Comparison of ENCODE assay signal across 8 cellular contexts in the genomic region with DNA sequence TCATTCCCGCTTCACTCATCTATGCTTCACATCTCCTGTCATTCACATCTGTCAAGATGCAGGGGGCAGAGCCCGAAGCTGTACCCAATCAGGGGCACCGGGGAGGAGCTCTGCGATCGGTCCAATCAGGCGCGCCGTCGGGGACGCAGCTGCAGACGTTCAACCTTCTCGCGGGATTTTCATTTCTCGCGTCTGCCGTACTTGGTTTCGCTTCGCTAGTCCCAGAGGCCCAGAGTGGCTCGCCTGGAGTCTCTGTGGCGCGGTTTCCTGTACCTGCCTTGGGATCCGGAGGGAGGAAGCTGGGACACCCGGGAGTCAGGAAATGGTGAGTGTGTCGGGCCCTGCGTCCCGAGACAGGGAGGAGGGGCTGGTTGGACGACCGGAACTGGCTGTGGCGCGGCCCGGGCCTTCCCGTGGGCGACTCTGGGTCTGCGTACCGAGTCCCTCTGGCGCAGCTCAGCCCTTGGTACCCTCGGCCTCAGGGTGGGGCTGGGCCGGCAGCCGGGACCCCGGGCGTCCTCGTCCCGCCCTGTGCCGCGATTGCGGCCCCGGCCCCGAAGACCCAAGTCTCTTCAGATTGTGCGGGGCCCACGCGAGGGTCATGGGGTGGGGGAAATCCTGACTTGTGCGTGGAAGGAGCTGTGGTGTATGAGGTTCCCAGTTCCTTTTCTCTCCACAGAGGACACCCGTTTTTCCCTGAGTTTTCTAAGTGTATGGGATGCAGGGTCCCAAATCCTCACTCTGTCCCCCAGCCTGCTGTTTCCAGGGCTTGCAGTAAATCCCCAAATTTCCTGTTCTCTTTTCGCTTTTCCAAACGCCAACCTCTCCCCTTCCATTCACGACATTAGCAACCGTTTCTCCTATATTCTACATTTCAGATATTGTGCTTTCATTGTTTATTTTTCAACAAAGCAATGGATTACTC. TPM values are rescaled to one million over a fixed set of nuclear protein-coding genes. Genes with fewer than 3 reads are reported as not detected.
DNase-seq lines count a peak whose midpoint lies in the region; ATAC-seq and TF ChIP-seq lines count a peak whose summit lies in the region.

A gene (plus strand): TSS at position 215 of the 925 bp plus-strand sequence. CDS start 108 bp downstream, at position 323.

- H3K4me1 ChIP-seq in SK-N-SH (ENCODE audit: control insufficient read depth in 1 of 2, insufficient read depth in 2 of 2, low read depth in 1 of 2, low read length in 1 of 2) = peaks cover 7 to 11% of the 10 kb centered on the region in 2 experiments; a peak in 2 of 4 replicates
- peaks cover 25% of the 10 kb centered on the region for H3K4me1 ChIP-seq in suprapubic skin

- H3K27ac ChIP-seq in SK-N-SH (ENCODE audit: low read depth in 2 of 2, low read length in 1 of 2) (peak within 1 kb of the TSS; percentile 90 to 92), suprapubic skin (peak within 1 kb of the TSS; percentile 95)

- no peak for TF ChIP-seq RAD21 in SK-N-SH (IDR thresholded peaks at IDR 0.05; ENCODE audit: low read length)

- POLR2A ChIA-PET in SK-N-SH (lab: Yijun Ruan, JAX) = interaction anchor here (0.7 to 1.6 kb wide), 4 partner anchors 128 to 278 kb away, joined by 3 to 7 read pairs (median 4); a partner anchor contains a TSS

- no peaks in the 10 kb centered on the region for H3K9me2 ChIP-seq in SK-N-SH

- H3K9ac ChIP-seq in SK-N-SH = peak within 1 kb of the TSS; percentile 96

- H3K27me3 ChIP-seq in SK-N-SH (ENCODE audit: insufficient read depth) (no peaks in the 10 kb centered on the region), suprapubic skin (no peaks in the 10 kb centered on the region)

- 3% methylated on average over 15 of the region's 57 CpGs for WGBS in SK-N-SH (ENCODE audit: low lambda C conversion rate)
- under 1% methylated on average over 38 of the region's 57 CpGs for WGBS in suprapubic skin

- peak within 1 kb of the TSS; percentile 87 for H3K4me2 ChIP-seq in SK-N-SH

- peak within 1 kb of the TSS; percentile 97 for H3K4me3 ChIP-seq in NB4 (ENCODE audit: low read depth, low read length)
- H3K4me3 ChIP-seq in SK-N-SH (ENCODE audit: low read depth in 2 of 2, low read length in 1 of 2) = peak within 1 kb of the TSS; percentile 91 to 98
- peak within 1 kb of the TSS; percentile 75 for H3K4me3 ChIP-seq in suprapubic skin

- H3K36me3 ChIP-seq in SK-N-SH (replicated peaks in 1 of 2; ENCODE audit: control insufficient read depth in 1 of 2, insufficient read depth in 2 of 2, low read length in 1 of 2) = peaks cover 0 to 12% of the 10 kb centered on the region in 2 experiments
- no peaks in the 10 kb centered on the region for H3K36me3 ChIP-seq in suprapubic skin

- peaks cover 14% of the 10 kb centered on the region for H3F3A ChIP-seq in SK-N-SH (replicated peaks; ENCODE audit: insufficient read depth)

- H3K79me2 ChIP-seq in SK-N-SH (ENCODE audit: insufficient read depth) = peaks cover 48% of the 10 kb centered on the region

- TF ChIP-seq EP300 in SK-N-SH (IDR thresholded peaks at IDR 0.05; ENCODE audit: borderline replicate concordance in 1 of 2, low read depth in 1 of 2, low read length in 1 of 2) (no peak), suprapubic skin (IDR thresholded peaks at IDR 0.05) (no peak)

- DNase-seq in GM04504 (ENCODE audit: low read depth) = peak; percentile 91
- peak; percentile 96 for DNase-seq in NB4 (ENCODE audit: low read depth)
- peak; percentile 98 for DNase-seq in SK-N-SH
- peak; percentile 94 for DNase-seq in activated naive CD4-positive, alpha-beta T cell treated with anti-CD3 and anti-CD28 coated beads, Interleukin-2, amount 50 U/mL, for 16 hours
- peak; percentile 92 for DNase-seq in globus pallidus (ENCODE audit: low spot score)
- peak; percentile 88 for DNase-seq in occipital lobe (lab: John Stamatoyannopoulos, UW)
- DNase-seq in suprapubic skin (ENCODE audit: low spot score in 2 of 2) = peak; percentile 96 to 98

- CTCF ChIA-PET in SK-N-SH (lab: Yijun Ruan, JAX) = interaction anchor here (0.6 to 2.6 kb wide), 4 partner anchors 9 to 23 kb away, joined by 3 to 11 read pairs (median 4); a partner anchor contains a TSS

- H3K9me3 ChIP-seq in SK-N-SH (no peaks in the 10 kb centered on the region), suprapubic skin (no peaks in the 10 kb centered on the region)

- ATAC-seq in HG02571 (IDR thresholded peaks at IDR 0.05; ENCODE audit: unreplicated experiment) = peak; percentile 92

- TF ChIP-seq CTCF in NB4 (IDR thresholded peaks at IDR 0.05; ENCODE audit: low read depth, low read length) = no peak
- no peak for TF ChIP-seq CTCF in SK-N-SH (IDR thresholded peaks at IDR 0.05)
- no peak for TF ChIP-seq CTCF in suprapubic skin (IDR thresholded peaks at IDR 0.05)

- TF ChIP-seq POLR2A in NB4 (IDR thresholded peaks at IDR 0.05; ENCODE audit: extremely low read depth, insufficient read length) (peak; percentile 53), suprapubic skin (IDR thresholded peaks at IDR 0.05) (peak; percentile 60 to 79)

- 0 out of 2 replicates have a peak, but pooled peaks cover 3% of the 10 kb centered on the region for H4K20me1 ChIP-seq in SK-N-SH (ENCODE audit: insufficient read depth)

- H2AFZ ChIP-seq in SK-N-SH (ENCODE audit: low read depth) = peak within 1 kb of the TSS; percentile 99

TF ChIP-seq in SK-N-SH, 30 proteins besides CTCF, POLR2A, EP300 and RAD21 (continues in another document):
- TF ChIP-seq JUND (IDR thresholded peaks at IDR 0.05) (no peak), FOXJ3 (CRISPR knock-in tag; IDR thresholded peaks at IDR 0.05) (no peak), GABPA (IDR thresholded peaks at IDR 0.05; ENCODE audit: low read depth) (peak; percentile 62), ELF1 (IDR thresholded peaks at IDR 0.05) (peak; percentile 24; the same call in 1 of the 2 replicates), TAF1 (IDR thresholded peaks at IDR 0.05; ENCODE audit: borderline replicate concordance, low read depth, low read length) (peak; percentile 72; the same call in 1 of the 2 replicates), RXRA (IDR thresholded peaks at IDR 0.05; ENCODE audit: borderline replicate concordance, low read depth) (no peak), SIN3A (IDR thresholded peaks at IDR 0.05; ENCODE audit: borderline replicate concordance, low read depth, low read length) (peak; percentile 90; the same call in 1 of the 2 replicates), MXI1 (IDR thresholded peaks at IDR 0.05; ENCODE audit: low read depth, low read length) (peak; percentile 87), RFX5 (IDR thresholded peaks at IDR 0.05; ENCODE audit: low read length) (no peak), SMC3 (IDR thresholded peaks at IDR 0.05; ENCODE audit: low read depth, low read length) (no peak), FOXM1 (IDR thresholded peaks at IDR 0.05; ENCODE audit: low read depth) (no peak), EZH2phosphoT487 (IDR thresholded peaks at IDR 0.05; ENCODE audit: borderline replicate concordance, low read depth) (no peak), MEF2A (IDR thresholded peaks at IDR 0.05; ENCODE audit: borderline replicate concordance, low read depth) (no peak), RCOR1 (IDR thresholded peaks at IDR 0.05; ENCODE audit: low read length) (no peak), YY1 (IDR thresholded peaks at IDR 0.05; ENCODE audit: low read depth) (no peak)
- TF ChIP-seq, protein P1, sequence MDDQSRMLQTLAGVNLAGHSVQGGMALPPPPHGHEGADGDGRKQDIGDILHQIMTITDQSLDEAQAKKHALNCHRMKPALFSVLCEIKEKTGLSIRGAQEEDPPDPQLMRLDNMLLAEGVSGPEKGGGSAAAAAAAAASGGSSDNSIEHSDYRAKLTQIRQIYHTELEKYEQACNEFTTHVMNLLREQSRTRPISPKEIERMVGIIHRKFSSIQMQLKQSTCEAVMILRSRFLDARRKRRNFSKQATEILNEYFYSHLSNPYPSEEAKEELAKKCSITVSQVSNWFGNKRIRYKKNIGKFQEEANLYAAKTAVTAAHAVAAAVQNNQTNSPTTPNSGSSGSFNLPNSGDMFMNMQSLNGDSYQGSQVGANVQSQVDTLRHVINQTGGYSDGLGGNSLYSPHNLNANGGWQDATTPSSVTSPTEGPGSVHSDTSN (IDR thresholded peaks at IDR 0.05) = peak; percentile 89
- TF ChIP-seq, protein P2, sequence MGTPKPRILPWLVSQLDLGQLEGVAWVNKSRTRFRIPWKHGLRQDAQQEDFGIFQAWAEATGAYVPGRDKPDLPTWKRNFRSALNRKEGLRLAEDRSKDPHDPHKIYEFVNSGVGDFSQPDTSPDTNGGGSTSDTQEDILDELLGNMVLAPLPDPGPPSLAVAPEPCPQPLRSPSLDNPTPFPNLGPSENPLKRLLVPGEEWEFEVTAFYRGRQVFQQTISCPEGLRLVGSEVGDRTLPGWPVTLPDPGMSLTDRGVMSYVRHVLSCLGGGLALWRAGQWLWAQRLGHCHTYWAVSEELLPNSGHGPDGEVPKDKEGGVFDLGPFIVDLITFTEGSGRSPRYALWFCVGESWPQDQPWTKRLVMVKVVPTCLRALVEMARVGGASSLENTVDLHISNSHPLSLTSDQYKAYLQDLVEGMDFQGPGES (IDR thresholded peaks at IDR 0.05; ENCODE audit: low read depth, low read length) = no peak
- TF ChIP-seq, protein P3, sequence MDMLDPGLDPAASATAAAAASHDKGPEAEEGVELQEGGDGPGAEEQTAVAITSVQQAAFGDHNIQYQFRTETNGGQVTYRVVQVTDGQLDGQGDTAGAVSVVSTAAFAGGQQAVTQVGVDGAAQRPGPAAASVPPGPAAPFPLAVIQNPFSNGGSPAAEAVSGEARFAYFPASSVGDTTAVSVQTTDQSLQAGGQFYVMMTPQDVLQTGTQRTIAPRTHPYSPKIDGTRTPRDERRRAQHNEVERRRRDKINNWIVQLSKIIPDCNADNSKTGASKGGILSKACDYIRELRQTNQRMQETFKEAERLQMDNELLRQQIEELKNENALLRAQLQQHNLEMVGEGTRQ (IDR thresholded peaks at IDR 0.05; ENCODE audit: borderline replicate concordance, low read depth, low read length) = no peak

RNA-seq across cellular contexts. Expression of the gene that starts here (rescaled TPM):
- 1.7 and 2.2 TPM in 2 replicates for polyA plus RNA-seq in SK-N-SH (2012; rRNA removed)
- polyA plus RNA-seq in SK-N-SH (2012; cell fraction: cytosol; rRNA removed) = 2.3 and 2.8 TPM in 2 replicates
- 1.5 and 2.9 TPM in 2 replicates for polyA plus RNA-seq in SK-N-SH (2012; cell fraction: nucleus; rRNA removed)
- 29.3 TPM for total RNA-seq in occipital lobe
- 10 to 100 TPM in 1 of 4 donors, 1 to 10 TPM in 3; 7.3 to 10.8 (median 8.4) TPM for total RNA-seq in suprapubic skin

Comparison
In these comparisons a context has a peak if more than half of its experiments do, and no peak if none do; other contexts are left out.
1. Peak in every context shown above with its lines: DNase-seq, ATAC-seq, H3K4me3 ChIP-seq and H3K27ac ChIP-seq.